Comparison of ENCODE assay signal across 8 cellular contexts in genomic region chr16:21501223-21501868, GRCh38.
DNase-seq lines count a peak whose midpoint lies in the region; ATAC-seq, FAIRE-seq and TF ChIP-seq lines count a peak whose summit lies in the region.
"Not testable (repeated sequence)": the region's sequence is repeated elsewhere in the genome, so short reads cannot be mapped to it uniquely, and the experiment has no call there.

No MANE protein-coding gene starts in this region.

- H3K27ac Mint-ChIP-seq in activated CD8-positive, alpha-beta T cell treated with anti-CD3 and anti-CD28 coated beads for 36 hours: peak overlapping the region; percentile 92

- H3K9me3 ChIP-seq in A549, colonic mucosa: not testable (repeated sequence)

- H3K4me3 ChIP-seq in A549 (peak overlapping the region; percentile 78), colonic mucosa (peak overlapping the region; percentile 62)

- CTCF ChIA-PET in A549 (lab: Yijun Ruan, JAX); activated CD8-positive, alpha-beta T cell treated with anti-CD3 and anti-CD28 coated beads for 36 hours (lab: Charles Lee): not testable (repeated sequence)

- TF ChIP-seq CTCF in A549 (IDR thresholded peaks at IDR 0.05); activated CD8-positive, alpha-beta T cell treated with anti-CD3 and anti-CD28 coated beads for 36 hours (IDR thresholded peaks at IDR 0.05); colonic mucosa (IDR thresholded peaks at IDR 0.05): not testable (repeated sequence)

- peak overlapping the region; percentile 82 for H3K4me3 Mint-ChIP-seq in activated CD8-positive, alpha-beta T cell treated with anti-CD3 and anti-CD28 coated beads for 36 hours

- peaks cover 14% of the 10 kb centered on the region for H3K4me1 Mint-ChIP-seq in activated CD8-positive, alpha-beta T cell treated with anti-CD3 and anti-CD28 coated beads for 36 hours (ENCODE audit: low read depth)

- not testable (repeated sequence) for TF ChIP-seq EP300 in A549 (IDR thresholded peaks at IDR 0.05)

- not testable (repeated sequence) for H3K36me3 ChIP-seq in colonic mucosa

- peak overlapping the region in 1 of 2 donors; percentile 99 for H3K9ac ChIP-seq in colonic mucosa (ENCODE audit: low read depth in 2 of 2, low read length in 2 of 2)

- peak; percentile 36 to 73; a peak in 4 of 6 replicates for ATAC-seq in A549
- ATAC-seq in GM19328 (IDR thresholded peaks at IDR 0.05; ENCODE audit: unreplicated experiment): peak; percentile 53
- ATAC-seq in HG03095 (IDR thresholded peaks at IDR 0.05; ENCODE audit: unreplicated experiment): peak; percentile 36
- peak; percentile 70 for ATAC-seq in activated CD8-positive, alpha-beta T cell treated with anti-CD3 and anti-CD28 coated beads for 36 hours
- peak; percentile 70 for ATAC-seq in left colon

- H3K9me3 Mint-ChIP-seq in activated CD8-positive, alpha-beta T cell treated with anti-CD3 and anti-CD28 coated beads for 36 hours: not testable (repeated sequence)

- H3K4me1 ChIP-seq in A549, colonic mucosa: not testable (repeated sequence)

- H3K27ac ChIP-seq in A549: peak overlapping the region; percentile 90 to 99
- H3K27ac ChIP-seq in colonic mucosa: peak overlapping the region; percentile 94

- under 1% methylated on average over 19 of the region's 51 CpGs for WGBS in A549 (ENCODE audit: missing lambda C conversion rate)

- H3K27me3 ChIP-seq in colonic mucosa: not testable (repeated sequence)

- POLR2A ChIA-PET in A549 (lab: Yijun Ruan, JAX): not testable (repeated sequence)
- POLR2A ChIA-PET in activated CD8-positive, alpha-beta T cell treated with anti-CD3 and anti-CD28 coated beads for 36 hours (lab: Charles Lee): interaction anchor here (1.4 kb wide), 1 partner anchor 10 kb away, joined by 6 read pairs; no protein-coding TSS in a partner anchor

- H3K36me3 Mint-ChIP-seq in activated CD8-positive, alpha-beta T cell treated with anti-CD3 and anti-CD28 coated beads for 36 hours (ENCODE audit: low read depth): not testable (repeated sequence)

- TF ChIP-seq POLR2A in A549 (IDR thresholded peaks at IDR 0.05; ENCODE audit: low read length): not testable (repeated sequence)

- not testable (repeated sequence) for DNase-seq in A549 (ENCODE audit: low read depth in 1 of 2, low spot score in 1 of 2)
- peak; percentile 48 for DNase-seq in NCI-H774 (lab: John Stamatoyannopoulos, UW)
- peak; percentile 76 for DNase-seq in activated CD8-positive, alpha-beta T cell treated with anti-CD3 and anti-CD28 coated beads for 36 hours
- peak; percentile 71 for DNase-seq in colonic mucosa
- DNase-seq in left colon: peak; percentile 77 to 82
- DNase-seq in stimulated activated CD4-positive, alpha-beta T cell treated with anti-CD3 and anti-CD28 coated beads, Interleukin-12 subunit alpha, Interleukin-12 subunit beta, amount 100 ng/mL, for 4 hours: peak; percentile 56

- FAIRE-seq in A549 (lab: Jason Lieb, UNC): not testable (repeated sequence)

- not testable (repeated sequence) for TF ChIP-seq RAD21 in A549 (conservative IDR thresholded peaks at IDR 0.05 in 1 of 2, IDR thresholded peaks at IDR 0.05 in 1 of 2)

- not testable (repeated sequence) for H3K27me3 Mint-ChIP-seq in activated CD8-positive, alpha-beta T cell treated with anti-CD3 and anti-CD28 coated beads for 36 hours

- H3K4me2 ChIP-seq in A549: peak overlapping the region; percentile 57

- intact Hi-C loops in activated CD8-positive, alpha-beta T cell treated with anti-CD3 and anti-CD28 coated beads for 36 hours (cut with micrococcal nuclease); colonic mucosa (cut with DNase I); left colon (cut with DNase I, micrococcal nuclease): not testable (repeated sequence)
